In genomic region chr19:22623841-22624221, GRCh38 we compare ENCODE assay signal across 23 cellular contexts. TPM values are rescaled to one million over a fixed set of nuclear protein-coding genes. Genes with fewer than 3 reads are reported as not detected.
A peak's percentile ranks its signal among the peaks of the same experiment; 100 is the strongest.
DNase-seq lines count a peak whose midpoint lies in the region; ATAC-seq and TF ChIP-seq lines count a peak whose summit lies in the region.
"Had no signal": no experiment of that assay in that cellular context is flagged by ENCODE, and none has a peak within 500 bp of the region (broad histone marks: within the 10 kb centered on the region; RNA-seq: fewer than 3 reads in every experiment).

No MANE protein-coding gene starts in this region.

- H3K9me3 ChIP-seq in tibial nerve = peaks cover 0 to 18% (median 0%) of the 10 kb centered on the region in 4 donors
- H3K9me3 ChIP-seq: SJCRH30 had no signal

- no peak for ATAC-seq in omental fat pad (ENCODE audit: low FRiP score)

- H3K27me3 Mint-ChIP-seq in osteocyte (ENCODE audit: unreplicated experiment) = no peaks in the 10 kb centered on the region

- no peaks in the 10 kb centered on the region for H3K4me1 Mint-ChIP-seq in osteocyte (ENCODE audit: unreplicated experiment)
- H3K4me1 Mint-ChIP-seq: CD8-positive, alpha-beta memory T cell had no signal

- 44 to 58% methylated on average over 16 of the region's 16 CpGs for WGBS in tibial nerve, 2 donors

- H3K36me3 ChIP-seq in tibial nerve = no peaks in the 10 kb centered on the region
- H3K36me3 ChIP-seq: Peyer's patch, SJCRH30 had no signal

- H3K4me3 ChIP-seq in coronary artery (no peak overlapping the region), tibial nerve (no peak overlapping the region)
- H3K4me3 ChIP-seq: SJCRH30 had no signal

- H3K36me3 Mint-ChIP-seq in osteocyte (ENCODE audit: unreplicated experiment) = peaks cover 2% of the 10 kb centered on the region
- H3K36me3 Mint-ChIP-seq: CD8-positive, alpha-beta memory T cell had no signal

- TF ChIP-seq CTCF in GM13976 (IDR thresholded peaks at IDR 0.05; ENCODE audit: borderline replicate concordance, control extremely low read depth, extremely low read depth, insufficient read depth, missing control alignments) (no peak), coronary artery (IDR thresholded peaks at IDR 0.05) (no peak), osteocyte (IDR thresholded peaks at IDR 0.05) (no peak), tibial nerve (IDR thresholded peaks at IDR 0.05) (no peak), omental fat pad (IDR thresholded peaks at IDR 0.05) (no peak)

- TF ChIP-seq EP300 in tibial nerve (IDR thresholded peaks at IDR 0.05) = no peak

- no peak for TF ChIP-seq POLR2A in tibial nerve (IDR thresholded peaks at IDR 0.05)

- H3K4me1 ChIP-seq in tibial nerve = peaks cover 0 to 25% (median 0%) of the 10 kb centered on the region in 4 donors
- H3K4me1 ChIP-seq: Peyer's patch, SJCRH30 had no signal

- DNase-seq in GM13976 (ENCODE audit: low spot score) (peak; percentile 13), coronary artery (ENCODE audit: low spot score) (peak; percentile 67), osteocyte (ENCODE audit: extremely low spot score, unreplicated experiment) (peak; percentile 78), tibial nerve (ENCODE audit: low spot score in 2 of 2) (no peak), omental fat pad (ENCODE audit: low spot score) (no peak), SIG-M5 treated with dmso at 0.1 percent for 504 hours (lab: John Stamatoyannopoulos, UW; ENCODE audit: unreplicated experiment) (no peak), islet precursor cell (no peak)
- DNase-seq: Calu3; CD8-positive, alpha-beta memory T cell; DMS153; GOT3; HCEC 1CT; KBM-7; NCI-H1092 treated with DMSO at 0.1 percent for 48 hours; NCI-H1436 treated with DMSO at 0.1 percent for 48 hours; NCI-H1930; NCI-H2171; NCI-H524 treated with DMSO at 0.1 percent for 48 hours; Peyer's patch; SJCRH30 had no signal

- H3K27me3 ChIP-seq in tibial nerve = peaks cover 0 to 3% of the 10 kb centered on the region in 2 donors
- H3K27me3 ChIP-seq: Peyer's patch, SJCRH30 had no signal

- H3K9me3 Mint-ChIP-seq in osteocyte (ENCODE audit: unreplicated experiment) = peaks cover 26% of the 10 kb centered on the region

- no peak overlapping the region for H3K4me3 Mint-ChIP-seq in osteocyte (ENCODE audit: unreplicated experiment)
- H3K4me3 Mint-ChIP-seq: CD8-positive, alpha-beta memory T cell had no signal

- H3K27ac Mint-ChIP-seq in osteocyte (ENCODE audit: unreplicated experiment) = no peak overlapping the region
- H3K27ac Mint-ChIP-seq: CD8-positive, alpha-beta memory T cell had no signal

- in situ Hi-C loops in GM13976 (cut with MboI; ENCODE audit: low sequenced_read_pairs, unreplicated experiment) = no loop called here

- H3K27ac ChIP-seq in coronary artery (no peak overlapping the region), tibial nerve (peak overlapping the region; percentile 46 to 85 (median 64))
- H3K27ac ChIP-seq: C4-2B, Peyer's patch, SJCRH30 had no signal

RNA-seq across cellular contexts. Expression of gene ZNF492, which starts 10.3 kb away (rescaled TPM):
- not detected in 2 replicates for total RNA-seq in osteocyte
- total RNA-seq in tibial nerve = under 1 TPM; under 0.01 to 0.78 (median 0.32) TPM
- total RNA-seq in omental fat pad = under 1 TPM; 0.12 to 0.32 (median 0.22) TPM
- total RNA-seq: Calu3, HT1080, OCI-LY7 had no signal

Comparison
In these comparisons a context has a peak if more than half of its experiments do, and no peak if none do; other contexts are left out.
1. DNase-seq: peak in GM13976 (single experiment), coronary artery (single experiment) and osteocyte (single experiment); none in tibial nerve (0 of 2), omental fat pad (single experiment), SIG-M5 treated with dmso at 0.1 percent for 504 hours (single experiment) and islet precursor cell (single experiment).
2. H3K27ac ChIP-seq: peak in tibial nerve (4 of 4); none in coronary artery (0 of 2).